9 cellular contexts compared by ENCODE assay signal in the genomic region with DNA sequence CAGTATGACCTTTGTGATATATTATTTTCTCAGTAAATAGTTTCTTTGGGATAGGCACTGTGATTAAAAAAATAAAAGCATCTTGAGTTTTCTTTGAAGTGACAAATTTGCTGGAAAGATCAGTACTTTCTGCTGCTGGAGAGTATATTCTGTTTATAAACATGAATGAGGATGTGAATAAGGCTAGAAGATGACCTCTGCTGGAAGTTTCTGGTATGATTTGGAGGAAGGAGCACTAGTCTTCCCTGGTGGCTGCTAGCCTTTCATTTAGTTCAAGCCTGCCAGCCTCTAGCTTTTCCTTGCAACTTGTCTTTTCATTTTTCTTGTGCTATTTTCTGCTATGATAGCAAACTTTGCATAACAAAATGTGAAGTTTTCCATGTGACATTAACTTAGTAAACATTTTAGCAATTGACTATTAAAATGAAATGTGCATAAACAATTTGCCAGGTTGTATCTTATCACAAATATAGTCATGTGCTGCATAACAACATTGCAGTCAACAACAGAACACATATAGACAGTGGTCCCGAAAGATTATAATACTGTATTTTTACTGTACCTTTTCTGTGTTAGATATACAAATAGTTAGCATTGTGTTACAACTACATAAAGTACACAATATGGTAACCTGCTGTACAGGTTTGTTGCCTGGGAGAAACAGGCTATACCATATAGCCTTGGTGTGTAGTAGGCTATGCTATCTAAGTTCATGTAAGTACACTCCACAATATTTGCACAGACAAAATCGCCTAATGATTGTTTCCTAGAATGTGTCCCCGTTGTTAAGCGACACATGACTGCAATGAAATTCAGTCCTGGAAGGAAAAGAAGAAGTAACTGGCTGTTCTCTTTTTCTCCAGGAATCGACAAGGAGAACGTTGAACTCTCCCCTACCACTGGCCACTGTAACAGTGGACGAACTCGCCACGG. TPM values are rescaled to one million over a fixed set of nuclear protein-coding genes. Genes with fewer than 3 reads are reported as not detected.
A peak's percentile ranks its signal among the peaks of the same experiment; 100 is the strongest.
DNase-seq lines count a peak whose midpoint lies in the region; ATAC-seq, FAIRE-seq and TF ChIP-seq lines count a peak whose summit lies in the region.
"Had no signal": no experiment of that assay in that cellular context is flagged by ENCODE, and none has a peak within 500 bp of the region (broad histone marks: within the 10 kb centered on the region; RNA-seq: fewer than 3 reads in every experiment).

No MANE protein-coding gene starts in this region.

- no peak overlapping the region for H2BK120ac ChIP-seq in H9 (ENCODE audit: low read depth, low read length, poor library complexity, severe bottlenecking)

- peaks cover 0 to 8% (median 4%) of the 10 kb centered on the region in 3 experiments; a peak in 2 of 7 replicates for H3K36me3 Mint-ChIP-seq in H9 (ENCODE audit: insufficient read depth in 1 of 3, low read depth in 3 of 3)

- H3K4me1 Mint-ChIP-seq in H9, result peaks cover 14 to 20% of the 10 kb centered on the region in 2 experiments

- no peaks in the 10 kb centered on the region for H3K27me3 ChIP-seq in H9 (ENCODE audit: insufficient read depth, low read length)
- no peaks in the 10 kb centered on the region for H3K27me3 ChIP-seq in HepG2 (ENCODE audit: control insufficient read depth in 1 of 2, insufficient read depth in 2 of 2, low read length in 2 of 2)

- H2AFZ ChIP-seq in H9 (ENCODE audit: low read length) (no peak overlapping the region), HepG2 (ENCODE audit: low read length) (no peak overlapping the region)

- no peak overlapping the region for H3K4ac ChIP-seq in H9 (ENCODE audit: low read depth, low read length)

- no peak overlapping the region for H4K5ac ChIP-seq in H9 (ENCODE audit: insufficient read length, low read depth, low read length)

- H3K23ac ChIP-seq in H9 (ENCODE audit: insufficient read length, low read depth, low read length), result no peak overlapping the region

- H3K4me1 ChIP-seq in H9 (ENCODE audit: insufficient read depth, low read length) (peaks cover 1% of the 10 kb centered on the region; the same call in 1 of the 2 replicates), HepG2 (ENCODE audit: insufficient read depth, low read length) (peaks cover 2% of the 10 kb centered on the region)

- H3K18ac ChIP-seq in H9 (ENCODE audit: insufficient read length, low read depth, low read length), result no peak overlapping the region

- WGBS in H9 (ENCODE audit: extremely low coverage, insufficient read length, low lambda C conversion rate), result no CpG with 5 or more reads among the region's 9 CpGs
- 92% methylated on average over 9 of the region's 9 CpGs for WGBS in HepG2 (ENCODE audit: low lambda C conversion rate)

- H3K79me2 ChIP-seq in H9 (ENCODE audit: insufficient read depth, low read length) (no peaks in the 10 kb centered on the region), HepG2 (ENCODE audit: insufficient read depth, low read length) (no peaks in the 10 kb centered on the region)

- intact Hi-C loops in HepG2 (cut with micrococcal nuclease; ENCODE audit: unreplicated experiment), result no loop called here

- H3K4me3 ChIP-seq in HepG2 (replicated peaks in 1 of 3; ENCODE audit: insufficient read depth in 1 of 3, low read depth in 2 of 3, low read length in 3 of 3), result no peak overlapping the region

- no peak for TF ChIP-seq POLR2A in HepG2 (IDR thresholded peaks at IDR 0.05; ENCODE audit: insufficient read depth in 1 of 2, low read depth in 2 of 2, low read length in 2 of 2)

- H3K27ac ChIP-seq in H9 (ENCODE audit: insufficient read length, low read depth, low read length), result no peak overlapping the region
- H3K27ac ChIP-seq in HepG2 (ENCODE audit: extremely low read length, insufficient read depth, low read length), result no peak overlapping the region

- no peak for FAIRE-seq in HepG2 (lab: Jason Lieb, UNC)

- no TSS peak for BruUV-seq in HepG2 (replicated peaks; lab: Mats Ljungman, UMichigan)

- TF ChIP-seq EP300 in HepG2 (IDR thresholded peaks at IDR 0.05; ENCODE audit: low read depth in 2 of 2, low read length in 2 of 2), result no peak
- no peak for TF ChIP-seq EP300 in HepG2 (CRISPR knock-in tag; IDR thresholded peaks at IDR 0.05; ENCODE audit: borderline replicate concordance)

- in situ Hi-C loops in Caki2 (cut with HindIII; ENCODE audit: low pct_unique_long_range_greater_than_20kb, low sequenced_read_pairs) (no loop called here), HepG2 (cut with HindIII; ENCODE audit: extremely low pct_ligation_motif_present, low pct_unique_long_range_greater_than_20kb) (no loop called here)

- peaks cover 2 to 8% of the 10 kb centered on the region in 2 experiments; a peak in 3 of 5 replicates for H3K36me3 ChIP-seq in HepG2 (replicated peaks in 1 of 2; ENCODE audit: control insufficient read depth in 1 of 2, insufficient read depth in 2 of 2, low read length in 2 of 2)

- H3K79me1 ChIP-seq in H9 (ENCODE audit: insufficient read depth, low read depth, low read length, poor library complexity, severe bottlenecking), result no peaks in the 10 kb centered on the region

- no peaks in the 10 kb centered on the region for H3K9me3 Mint-ChIP-seq in H9
- H3K9me3 Mint-ChIP-seq: T-helper 1 cell treated with Interleukin-12 subunit alpha and Interleukin-12 subunit beta and Interleukin-4 antibody, amounts not matched to agents 30 μg/mL and 1 μg/mL, for 36 hours had no signal

- H3T11ph ChIP-seq in H9 (ENCODE audit: low read length), result no peak overlapping the region

- H2AK5ac ChIP-seq in H9 (ENCODE audit: insufficient read length, low read length), result no peak overlapping the region

- H3K4me2 ChIP-seq in H9 (ENCODE audit: insufficient read depth, insufficient read length, low read length) (no peak overlapping the region), HepG2 (ENCODE audit: low read depth, low read length) (no peak overlapping the region)

- H2BK15ac ChIP-seq in H9 (ENCODE audit: low read depth, low read length), result no peak overlapping the region

- no peak overlapping the region for H4K8ac ChIP-seq in H9 (replicated peaks; ENCODE audit: insufficient read length, low read depth, low read length)

- H3K9me3 ChIP-seq in H9 (ENCODE audit: control insufficient read depth, low read depth, low read length), result no peaks in the 10 kb centered on the region
- H3K9me3 ChIP-seq in HepG2 (ENCODE audit: low read length), result no peaks in the 10 kb centered on the region

- no peak overlapping the region for H2BK12ac ChIP-seq in H9 (ENCODE audit: insufficient read length, low read depth, low read length)

- CTCF ChIA-PET in HepG2 (lab: Yijun Ruan, JAX; ENCODE audit: low intra/inter-chr PET ratio, low total read pairs), result interaction anchor here (0.7 to 1.3 kb wide), 2 partner anchors 152 to 360 kb away, joined by 3 to 4 read pairs; no protein-coding TSS in a partner anchor

- peak; percentile 68 for TF ChIP-seq CTCF in H9 (conservative IDR thresholded peaks at IDR 0.05)
- TF ChIP-seq CTCF in HepG2 (CRISPR knock-in tag; IDR thresholded peaks at IDR 0.05), result peak; percentile 43

- H4K91ac ChIP-seq in H9 (ENCODE audit: insufficient read length, low read depth, low read length), result no peak overlapping the region

- DNase-seq in Caki2 (ENCODE audit: low read depth), result peak; percentile 48
- no peak for DNase-seq in H9
- peak; percentile 47 to 88 for DNase-seq in NOMO-1 (lab: John Stamatoyannopoulos, UW; ENCODE audit: unreplicated experiment in 2 of 2)
- peak; percentile 71 for DNase-seq in cerebellar cortex (ENCODE audit: low spot score)
- DNase-seq in HepG2 (ENCODE audit: low spot score), result peak; percentile 42
- DNase-seq in activated effector memory CD4-positive, alpha-beta T cell treated with Interleukin-2 at 50 U/mL for 16 hours, result no peak

- TF ChIP-seq RAD21 in HepG2 (CRISPR knock-in tag; IDR thresholded peaks at IDR 0.05), result no peak; the same call in 1 of the 2 replicates

- no peak overlapping the region for H3K14ac ChIP-seq in H9 (ENCODE audit: insufficient read depth, low read length)

- no peak overlapping the region for H2BK20ac ChIP-seq in H9 (ENCODE audit: low read depth, low read length, poor library complexity, severe bottlenecking)

- no peaks in the 10 kb centered on the region for H3K23me2 ChIP-seq in H9 (ENCODE audit: insufficient read length, low read depth, low read length, poor library complexity, severe bottlenecking)

- ATAC-seq in HepG2, result peak; percentile 78
- ATAC-seq in GM18909 (IDR thresholded peaks at IDR 0.05; ENCODE audit: poor library complexity, unreplicated experiment), result no peak
- no peak for ATAC-seq in HG02571 (IDR thresholded peaks at IDR 0.05; ENCODE audit: unreplicated experiment)

- H3K56ac ChIP-seq in H9 (ENCODE audit: insufficient read length, low read depth, low read length), result no peak overlapping the region

- POLR2A ChIA-PET in HepG2 (lab: Yijun Ruan, JAX), result no interaction called here

- no peak overlapping the region for H3K4me3 Mint-ChIP-seq in H9
- H3K4me3 Mint-ChIP-seq: T-helper 1 cell treated with Interleukin-12 subunit alpha and Interleukin-12 subunit beta and Interleukin-4 antibody, amounts not matched to agents 30 μg/mL and 1 μg/mL, for 36 hours had no signal

- no peak overlapping the region for H3K9ac ChIP-seq in H9 (ENCODE audit: extremely low read depth, insufficient read length, low read length)
- no peak overlapping the region for H3K9ac ChIP-seq in HepG2 (ENCODE audit: insufficient read depth, low read depth, low read length)

- H3K27me3 Mint-ChIP-seq in H9 (ENCODE audit: low read depth), result no peaks in the 10 kb centered on the region

- no peaks in the 10 kb centered on the region for H4K20me1 ChIP-seq in H9 (ENCODE audit: control insufficient read depth, insufficient read depth, insufficient read length)
- no peaks in the 10 kb centered on the region for H4K20me1 ChIP-seq in HepG2 (ENCODE audit: insufficient read depth, low read length)

- no peak overlapping the region for H2BK5ac ChIP-seq in H9 (ENCODE audit: insufficient read length, low read length)

- peak overlapping the region in 1 of 3 experiments; percentile 72; a peak in 1 of 7 replicates for H3K27ac Mint-ChIP-seq in H9
- H3K27ac Mint-ChIP-seq: T-helper 1 cell treated with Interleukin-12 subunit alpha and Interleukin-12 subunit beta and Interleukin-4 antibody, amounts not matched to agents 30 μg/mL and 1 μg/mL, for 36 hours had no signal

RNA-seq across cellular contexts. Expression of gene RAB11FIP4, which starts 18.1 kb away (rescaled TPM):
- total RNA-seq in Caki2 (2014; rRNA removed; shearing (Covaris generic); ENCODE audit: low replicate concordance), result 3.6 and 6.7 TPM in 2 replicates
- total RNA-seq in H9 (2021) (25.7 and 26.1 TPM in 2 replicates), HepG2 (2016; rRNA removed; fragmentation: Illumina TruSeq; extraction: Trizol) (89.3 and 97.5 TPM in 2 replicates)
- 15.7 and 17.7 TPM in 2 replicates for total RNA-seq in HepG2 (2016; cell fraction: cytosol; rRNA removed; fragmentation: Illumina TruSeq; extraction: Trizol; ENCODE audit: low read depth)
- 82.8 and 83.9 TPM in 2 replicates for total RNA-seq in HepG2 (2016; cell fraction: insoluble cytoplasmic fraction; rRNA removed; fragmentation: Illumina TruSeq; extraction: Trizol)
- 46.0 and 48.9 TPM in 2 replicates for total RNA-seq in HepG2 (2016; cell fraction: membrane; rRNA removed; fragmentation: Illumina TruSeq; extraction: Trizol)
- total RNA-seq in HepG2 (2016; cell fraction: nucleus; rRNA removed; fragmentation: Illumina TruSeq; extraction: Trizol), result 51.3 and 59.0 TPM in 2 replicates
- polyA plus RNA-seq in HepG2 (2011; rRNA removed), result 28.0 and 31.2 TPM in 2 replicates
- polyA plus RNA-seq in HepG2 (2011; cell fraction: cytosol; rRNA removed), result 25.5 and 31.3 TPM in 2 replicates
- 29.4 and 36.0 TPM in 2 replicates for polyA plus RNA-seq in HepG2 (2011; cell fraction: nucleus; rRNA removed)
- 23.1 and 41.4 TPM in 2 replicates for polyA plus RNA-seq in HepG2 (2012)
- 7.9 and 9.3 TPM in 2 replicates for polyA plus RNA-seq in HepG2 (2016; cell fraction: cytosol; fragmentation: Illumina TruSeq; extraction: Trizol; ENCODE audit: low read depth)
- 69.1 and 77.3 TPM in 2 replicates for polyA plus RNA-seq in HepG2 (2016; cell fraction: insoluble cytoplasmic fraction; fragmentation: Illumina TruSeq; extraction: Trizol; ENCODE audit: low read depth)
- polyA plus RNA-seq in HepG2 (2016; cell fraction: membrane; fragmentation: Illumina TruSeq; extraction: Trizol; ENCODE audit: low read depth), result 22.4 and 25.9 TPM in 2 replicates
- 62.4 and 65.5 TPM in 2 replicates for polyA plus RNA-seq in HepG2 (2016; cell fraction: nucleus; fragmentation: Illumina TruSeq; extraction: Trizol; ENCODE audit: insufficient read depth, low read depth)
- 2.3 and 38.5 TPM in 2 replicates for polyA minus RNA-seq in HepG2 (2011; rRNA and poly(A)+ RNA removed; ENCODE audit: low replicate concordance)
- polyA minus RNA-seq in HepG2 (2011; cell fraction: cytosol; rRNA and poly(A)+ RNA removed), result 25.4 and 28.4 TPM in 2 replicates
- 25.7 and 25.9 TPM in 2 replicates for polyA minus RNA-seq in HepG2 (2011; cell fraction: nucleus; rRNA and poly(A)+ RNA removed)

RNA-seq across cellular contexts. Expression of gene EVI2A, which starts 52.0 kb away (rescaled TPM):
- total RNA-seq in Caki2 (2014; rRNA removed; shearing (Covaris generic); ENCODE audit: low replicate concordance), result not detected in 2 replicates
- total RNA-seq in H9 (2021) (not detected in 2 replicates), HepG2 (2016; rRNA removed; fragmentation: Illumina TruSeq; extraction: Trizol) (not detected in 2 replicates)
- not detected in 2 replicates for total RNA-seq in HepG2 (2016; cell fraction: cytosol; rRNA removed; fragmentation: Illumina TruSeq; extraction: Trizol; ENCODE audit: low read depth)
- not detected in 2 replicates for total RNA-seq in HepG2 (2016; cell fraction: insoluble cytoplasmic fraction; rRNA removed; fragmentation: Illumina TruSeq; extraction: Trizol)
- not detected in 2 replicates for total RNA-seq in HepG2 (2016; cell fraction: membrane; rRNA removed; fragmentation: Illumina TruSeq; extraction: Trizol)
- total RNA-seq in HepG2 (2016; cell fraction: nucleus; rRNA removed; fragmentation: Illumina TruSeq; extraction: Trizol), result not detected in 2 replicates
- not detected in 2 replicates for polyA plus RNA-seq in HepG2 (2011; rRNA removed)
- polyA plus RNA-seq in HepG2 (2011; cell fraction: cytosol; rRNA removed), result not detected in 2 replicates
- not detected in 2 replicates for polyA plus RNA-seq in HepG2 (2011; cell fraction: nucleus; rRNA removed)
- not detected in 2 replicates for polyA plus RNA-seq in HepG2 (2012)
- polyA plus RNA-seq in HepG2 (2016; cell fraction: cytosol; fragmentation: Illumina TruSeq; extraction: Trizol; ENCODE audit: low read depth), result not detected in 2 replicates
- polyA plus RNA-seq in HepG2 (2016; cell fraction: insoluble cytoplasmic fraction; fragmentation: Illumina TruSeq; extraction: Trizol; ENCODE audit: low read depth), result not detected in 2 replicates
- polyA plus RNA-seq in HepG2 (2016; cell fraction: membrane; fragmentation: Illumina TruSeq; extraction: Trizol; ENCODE audit: low read depth), result not detected in 2 replicates
- not detected in 2 replicates for polyA plus RNA-seq in HepG2 (2016; cell fraction: nucleus; fragmentation: Illumina TruSeq; extraction: Trizol; ENCODE audit: insufficient read depth, low read depth)
- polyA minus RNA-seq in HepG2 (2011; rRNA and poly(A)+ RNA removed; ENCODE audit: low replicate concordance), result not detected in 2 replicates
- not detected in 2 replicates for polyA minus RNA-seq in HepG2 (2011; cell fraction: cytosol; rRNA and poly(A)+ RNA removed)
- not detected in 2 replicates for polyA minus RNA-seq in HepG2 (2011; cell fraction: nucleus; rRNA and poly(A)+ RNA removed)

RNA-seq across cellular contexts. Expression of gene EVI2B, which starts 59.6 kb away (rescaled TPM):
- total RNA-seq in Caki2 (2014; rRNA removed; shearing (Covaris generic); ENCODE audit: low replicate concordance), result not detected in 2 replicates
- total RNA-seq in H9 (2021), result not detected in 2 replicates
- not detected in 2 replicates for total RNA-seq in HepG2 (2016; rRNA removed; fragmentation: Illumina TruSeq; extraction: Trizol)
- total RNA-seq in HepG2 (2016; cell fraction: cytosol; rRNA removed; fragmentation: Illumina TruSeq; extraction: Trizol; ENCODE audit: low read depth), result not detected in 2 replicates
- total RNA-seq in HepG2 (2016; cell fraction: insoluble cytoplasmic fraction; rRNA removed; fragmentation: Illumina TruSeq; extraction: Trizol), result not detected in 2 replicates
- not detected in 2 replicates for total RNA-seq in HepG2 (2016; cell fraction: membrane; rRNA removed; fragmentation: Illumina TruSeq; extraction: Trizol)
- not detected in 2 replicates for total RNA-seq in HepG2 (2016; cell fraction: nucleus; rRNA removed; fragmentation: Illumina TruSeq; extraction: Trizol)
- not detected in 2 replicates for polyA plus RNA-seq in HepG2 (2011; rRNA removed)
- polyA plus RNA-seq in HepG2 (2011; cell fraction: cytosol; rRNA removed), result not detected in 2 replicates
- polyA plus RNA-seq in HepG2 (2011; cell fraction: nucleus; rRNA removed), result not detected in 2 replicates
- polyA plus RNA-seq in HepG2 (2012), result not detected in 2 replicates
- polyA plus RNA-seq in HepG2 (2016; cell fraction: cytosol; fragmentation: Illumina TruSeq; extraction: Trizol; ENCODE audit: low read depth), result not detected in 2 replicates
- not detected in 2 replicates for polyA plus RNA-seq in HepG2 (2016; cell fraction: insoluble cytoplasmic fraction; fragmentation: Illumina TruSeq; extraction: Trizol; ENCODE audit: low read depth)
- polyA plus RNA-seq in HepG2 (2016; cell fraction: membrane; fragmentation: Illumina TruSeq; extraction: Trizol; ENCODE audit: low read depth), result not detected in 2 replicates
- not detected in 2 replicates for polyA plus RNA-seq in HepG2 (2016; cell fraction: nucleus; fragmentation: Illumina TruSeq; extraction: Trizol; ENCODE audit: insufficient read depth, low read depth)
- not detected in 2 replicates for polyA minus RNA-seq in HepG2 (2011; rRNA and poly(A)+ RNA removed; ENCODE audit: low replicate concordance)
- not detected in 2 replicates for polyA minus RNA-seq in HepG2 (2011; cell fraction: cytosol; rRNA and poly(A)+ RNA removed)
- polyA minus RNA-seq in HepG2 (2011; cell fraction: nucleus; rRNA and poly(A)+ RNA removed), result 0.13 TPM in 1 of 2 replicates, not detected in the other

Comparison
In these comparisons a context has a peak if more than half of its experiments do, and no peak if none do; other contexts are left out.
1. DNase-seq: peak in Caki2 (single experiment), NOMO-1 (2 of 2), cerebellar cortex (single experiment) and HepG2 (single experiment); none in H9 (single experiment) and activated effector memory CD4-positive, alpha-beta T cell treated with Interleukin-2 at 50 U/mL for 16 hours (single experiment).